ENCODE assay signal across 8 cellular contexts in the genomic region with DNA sequence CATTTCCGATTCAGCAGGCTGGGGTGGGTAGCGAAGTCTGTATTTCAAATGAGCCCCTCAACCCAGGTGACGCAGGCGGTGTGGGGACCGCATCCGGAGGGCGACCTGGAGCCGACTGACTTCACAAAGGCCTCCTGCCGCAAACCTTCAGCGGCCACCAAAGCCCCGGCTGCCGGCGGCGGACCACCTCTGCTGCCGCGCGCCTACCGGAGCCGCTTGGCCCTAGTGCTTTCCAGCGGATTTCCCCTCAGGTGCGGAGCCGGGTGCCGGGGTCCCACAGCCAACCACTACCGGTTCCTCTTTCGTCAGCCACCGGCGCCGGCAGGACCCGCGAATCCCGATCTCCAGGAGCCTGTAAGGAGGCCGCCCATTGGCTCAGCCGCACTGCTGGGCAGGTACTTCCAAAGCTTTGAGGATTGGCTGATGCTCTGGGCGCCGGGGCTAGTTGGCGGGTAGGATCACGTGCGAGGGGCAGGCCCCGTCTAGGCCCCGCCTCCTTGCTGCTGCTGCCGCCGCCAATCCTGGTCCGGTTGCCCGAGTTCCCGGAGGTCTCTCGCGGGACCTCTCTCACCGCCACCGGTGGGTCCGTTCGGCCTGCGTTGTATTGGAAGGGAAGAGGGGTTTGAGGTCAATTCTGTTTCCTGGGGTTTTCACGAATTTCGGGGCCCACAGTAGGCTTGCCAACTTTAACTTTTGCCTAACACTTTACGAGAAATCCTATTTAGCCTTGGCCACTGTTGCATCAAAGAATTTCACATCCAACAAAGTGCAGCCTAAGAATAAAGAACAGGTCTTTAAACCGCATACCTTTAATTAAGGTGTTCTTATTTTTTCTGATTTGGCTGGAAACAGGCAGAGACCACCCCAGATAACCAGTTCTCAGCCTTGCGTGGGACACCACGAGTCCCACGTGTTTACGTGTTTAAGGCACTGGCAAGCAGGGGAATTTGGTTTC. TPM values are rescaled to one million over a fixed set of nuclear protein-coding genes. Genes with fewer than 3 reads are reported as not detected.
DNase-seq lines count a peak whose midpoint lies in the region; ATAC-seq and TF ChIP-seq lines count a peak whose summit lies in the region.

TSS of gene GSTO2 (plus strand) at position 494 of the 955 bp plus-strand sequence. CDS start 5,732 bp downstream, outside the sequence.

- CTCF ChIA-PET in BJ (lab: Yijun Ruan, JAX) = interaction anchor here (0.6 kb wide), 1 partner anchor 70 kb away, joined by 3 read pairs; no protein-coding TSS in a partner anchor
- CTCF ChIA-PET in activated CD8-positive, alpha-beta T cell treated with anti-CD3 and anti-CD28 coated beads, Interleukin-2, amount 10 ng/mL, durations not matched to agents 7 days and 5 days (lab: Charles Lee) = interaction anchor here (0.6 to 13.0 kb wide), 9 partner anchors 10 to 84 kb away, joined by 3 to 85 read pairs (median 7); partner anchors contain the start of genes CFAP58 and GSTO1

- H3K36me3 ChIP-seq in BJ (ENCODE audit: control insufficient read depth, insufficient read depth, low read length) (peaks cover 7% of the 10 kb centered on the region), ectodermal cell (ENCODE audit: control insufficient read depth, insufficient read depth, low read length) (no peaks in the 10 kb centered on the region), lower lobe of right lung (peaks cover 41% of the 10 kb centered on the region)

- H3K4me1 ChIP-seq in ectodermal cell (ENCODE audit: control insufficient read depth, insufficient read depth, low read length) (peaks cover 7% of the 10 kb centered on the region), lower lobe of right lung (peaks cover 23% of the 10 kb centered on the region)

- peaks cover 48% of the 10 kb centered on the region for H3K4me1 Mint-ChIP-seq in activated CD8-positive, alpha-beta T cell treated with anti-CD3 and anti-CD28 coated beads, Interleukin-2, amount 10 ng/mL, durations not matched to agents 7 days and 5 days (ENCODE audit: low read depth)

- no peaks in the 10 kb centered on the region for H3K9me3 Mint-ChIP-seq in activated CD8-positive, alpha-beta T cell treated with anti-CD3 and anti-CD28 coated beads, Interleukin-2, amount 10 ng/mL, durations not matched to agents 7 days and 5 days (ENCODE audit: insufficient read depth)

- POLR2A ChIA-PET in BJ (lab: Charles Lee) = interaction anchor here (0.8 kb wide), 1 partner anchor 15 kb away, joined by 8 read pairs; the partner anchor contains the start of gene GSTO1
- POLR2A ChIA-PET in activated CD8-positive, alpha-beta T cell treated with anti-CD3 and anti-CD28 coated beads, Interleukin-2, amount 10 ng/mL, durations not matched to agents 7 days and 5 days (lab: Charles Lee) = interaction anchor here (0.6 to 4.8 kb wide), 8 partner anchors 13 to 84 kb away, joined by 3 to 34 read pairs (median 3); partner anchors contain the start of genes CFAP43, GSTO1 and ITPRIP

- peak within 1 kb of the TSS; percentile 86 for H3K27ac Mint-ChIP-seq in activated CD8-positive, alpha-beta T cell treated with anti-CD3 and anti-CD28 coated beads, Interleukin-2, amount 10 ng/mL, durations not matched to agents 7 days and 5 days

- H3K9me3 ChIP-seq in ectodermal cell (ENCODE audit: control insufficient read depth, low read length) (no peaks in the 10 kb centered on the region), lower lobe of right lung (no peaks in the 10 kb centered on the region)

- H3K4me3 ChIP-seq in BJ (ENCODE audit: low read depth, low read length) (peak within 1 kb of the TSS; percentile 49), ectodermal cell (ENCODE audit: insufficient read depth, low read depth, low read length) (peak within 1 kb of the TSS; percentile 60), lower lobe of right lung (peak within 1 kb of the TSS; percentile 84)

- intact Hi-C loops in lower lobe of right lung (cut with DNase I) = no loop called here

- ATAC-seq in GM19372 (IDR thresholded peaks at IDR 0.05; ENCODE audit: low read depth, unreplicated experiment) (peak; percentile 99), HG03521 (IDR thresholded peaks at IDR 0.05; ENCODE audit: unreplicated experiment) (peak; percentile 99), lower lobe of right lung (peak; percentile 100)
- peak; percentile 99 for ATAC-seq in activated CD8-positive, alpha-beta T cell treated with anti-CD3 and anti-CD28 coated beads, Interleukin-2, amount 10 ng/mL, durations not matched to agents 7 days and 5 days

- DNase-seq in BJ (ENCODE audit: low read depth) (peak; percentile 72), NCI-H774 (lab: John Stamatoyannopoulos, UW) (peak; percentile 88), lower lobe of right lung (peak; percentile 100)
- peak; percentile 99 for DNase-seq in activated CD8-positive, alpha-beta T cell treated with anti-CD3 and anti-CD28 coated beads, Interleukin-2, amount 10 ng/mL, durations not matched to agents 7 days and 5 days
- peak; percentile 91 to 96 (median 95) for DNase-seq in stimulated activated CD4-positive, alpha-beta T cell treated with anti-CD3 and anti-CD28 coated beads, TNF-alpha, amount 100 ng/mL, for 1 hour (ENCODE audit: low read depth in 3 of 3, low spot score in 1 of 3)

- peaks cover under 1% of the 10 kb centered on the region for H3K27me3 Mint-ChIP-seq in activated CD8-positive, alpha-beta T cell treated with anti-CD3 and anti-CD28 coated beads, Interleukin-2, amount 10 ng/mL, durations not matched to agents 7 days and 5 days (ENCODE audit: low read depth)

- TF ChIP-seq CTCF in BJ (IDR thresholded peaks at IDR 0.05; ENCODE audit: insufficient read depth, low read depth, low read length) (no peak), lower lobe of right lung (IDR thresholded peaks at IDR 0.05) (no peak)

- peak within 1 kb of the TSS; percentile 87 for H3K4me3 Mint-ChIP-seq in activated CD8-positive, alpha-beta T cell treated with anti-CD3 and anti-CD28 coated beads, Interleukin-2, amount 10 ng/mL, durations not matched to agents 7 days and 5 days

- H3K36me3 Mint-ChIP-seq in activated CD8-positive, alpha-beta T cell treated with anti-CD3 and anti-CD28 coated beads, Interleukin-2, amount 10 ng/mL, durations not matched to agents 7 days and 5 days (ENCODE audit: low read depth) = peaks cover 41% of the 10 kb centered on the region

- H3K27me3 ChIP-seq in BJ (ENCODE audit: control insufficient read depth, insufficient read depth, low read length) (no peaks in the 10 kb centered on the region), ectodermal cell (ENCODE audit: control insufficient read depth, insufficient read depth, low read length, poor library complexity, severe bottlenecking) (peaks cover 3% of the 10 kb centered on the region), lower lobe of right lung (ENCODE audit: low read depth) (no peaks in the 10 kb centered on the region)

- 17% methylated on average over 60 of the region's 60 CpGs for WGBS in ectodermal cell, 2 experiments

- H3K27ac ChIP-seq in ectodermal cell (ENCODE audit: insufficient read depth, low read depth, low read length, poor library complexity, severe bottlenecking) = peak within 1 kb of the TSS; percentile 69
- H3K27ac ChIP-seq in lower lobe of right lung = peak within 1 kb of the TSS; percentile 89

RNA-seq across cellular contexts. Expression of gene GSTO2, which starts in this region (rescaled TPM):
- 4.9 and 7.0 TPM in 2 replicates for polyA plus RNA-seq in BJ (2011; rRNA removed)
- polyA minus RNA-seq in BJ (2011; rRNA and poly(A)+ RNA removed) = 2.5 and 2.9 TPM in 2 replicates
- total RNA-seq in activated CD8-positive, alpha-beta T cell treated with anti-CD3 and anti-CD28 coated beads, Interleukin-2, amount 10 ng/mL, durations not matched to agents 7 days and 5 days = 1 to 10 TPM in 1 of 2 experiments, under 1 TPM in 1; 0.94 to 1.2 TPM
- polyA plus RNA-seq in ectodermal cell (2013, experiment 1 of 4) = 6.6 TPM
- 8.8 TPM for polyA plus RNA-seq in ectodermal cell (2013, experiment 2 of 4)
- polyA plus RNA-seq in ectodermal cell (2013, experiment 3 of 4) = 3.4 TPM
- polyA plus RNA-seq in ectodermal cell (2013, experiment 4 of 4) = 4.5 TPM
- 7.8 TPM for total RNA-seq in lower lobe of right lung

Comparison
In these comparisons a context has a peak if more than half of its experiments do, and no peak if none do; other contexts are left out.
1. Peak in every context shown above with its lines: DNase-seq, ATAC-seq, H3K4me3 ChIP-seq and H3K27ac ChIP-seq.